In genomic region chr14:61296151-61296550, GRCh38 we compare ENCODE assay signal across 19 cellular contexts. TPM values are rescaled to one million over a fixed set of nuclear protein-coding genes. Genes with fewer than 3 reads are reported as not detected.
DNase-seq lines count a peak whose midpoint lies in the region; ATAC-seq lines count a peak whose summit lies in the region.
"Had no signal": no experiment of that assay in that cellular context is flagged by ENCODE, and none has a peak within 500 bp of the region (broad histone marks: within the 10 kb centered on the region; RNA-seq: fewer than 3 reads in every experiment).

No MANE protein-coding gene starts in this region.

- intact Hi-C loops in left colon (cut with DNase I, micrococcal nuclease) = no loop called here

- H3K27me3 Mint-ChIP-seq in activated naive CD4-positive, alpha-beta T cell treated with anti-CD3 and anti-CD28 coated beads, Interleukin-2, amount 50 U/mL, for 24 hours = no peaks in the 10 kb centered on the region
- H3K27me3 Mint-ChIP-seq in activated naive CD4-positive, alpha-beta T cell treated with anti-CD3 and anti-CD28 coated beads, Interleukin-2, amount 10 ng/mL, durations not matched to agents 7 days and 5 days = no peaks in the 10 kb centered on the region
- no peaks in the 10 kb centered on the region for H3K27me3 Mint-ChIP-seq in activated naive CD8-positive, alpha-beta T cell
- no peaks in the 10 kb centered on the region for H3K27me3 Mint-ChIP-seq in stimulated activated naive CD8-positive, alpha-beta T cell treated with anti-CD3 and anti-CD28 coated beads, Interleukin-15, Interleukin-2, amounts not matched to agents 100 ng/mL and 50 ng/mL, for 24 hours

- CTCF ChIA-PET in activated naive CD4-positive, alpha-beta T cell treated with anti-CD3 and anti-CD28 coated beads, Interleukin-2, amount 10 ng/mL, durations not matched to agents 7 days and 5 days (lab: Charles Lee) = interaction anchor here (0.8 to 1.7 kb wide), 10 partner anchors 9 to 549 kb away, joined by 3 to 9 read pairs (median 4); no protein-coding TSS in a partner anchor

- no peak for DNase-seq in activated naive CD4-positive, alpha-beta T cell treated with anti-CD3 and anti-CD28 coated beads, Interleukin-2, amount 10 ng/mL, durations not matched to agents 7 days and 5 days
- DNase-seq in activated CD4-positive, CD25-positive, alpha-beta regulatory T cell treated with anti-CD3 and anti-CD28 coated beads, Interleukin-2, amount 50 U/mL, for 72 hours = no peak
- DNase-seq in NCI-H2029 (lab: John Stamatoyannopoulos, UW) (no peak), left colon (no peak)
- DNase-seq: activated CD4-positive, alpha-beta T cell treated with anti-CD3 and anti-CD28 coated beads for 4 hours; activated effector memory CD4-positive, alpha-beta T cell treated with anti-CD3 and anti-CD28 coated beads, Interleukin-2, amount 50 U/mL, for 16 hours; aorta; dermis blood vessel endothelial cell; glutamatergic neuron; mesendoderm; NCI-H1436 treated with DMSO at 0.1 percent for 48 hours; Right ventricle myocardium superior; stimulated activated CD4-positive, alpha-beta T cell treated with anti-CD3 and anti-CD28 coated beads, Interleukin-12 subunit alpha, Interleukin-12 subunit beta, amount 100 ng/mL, for 4 hours; stimulated activated CD4-positive, alpha-beta T cell treated with anti-CD3 and anti-CD28 coated beads, Interleukin-4, amount 100 ng/mL, for 4 hours had no signal

- no peak overlapping the region for H3K4me3 Mint-ChIP-seq in activated naive CD4-positive, alpha-beta T cell treated with anti-CD3 and anti-CD28 coated beads, Interleukin-2, amount 50 U/mL, for 24 hours
- H3K4me3 Mint-ChIP-seq in activated naive CD4-positive, alpha-beta T cell treated with anti-CD3 and anti-CD28 coated beads, Interleukin-2, amount 10 ng/mL, durations not matched to agents 7 days and 5 days = no peak overlapping the region
- peak overlapping the region; percentile 9 for H3K4me3 Mint-ChIP-seq in activated naive CD8-positive, alpha-beta T cell
- peak overlapping the region; percentile 57 for H3K4me3 Mint-ChIP-seq in stimulated activated naive CD8-positive, alpha-beta T cell treated with anti-CD3 and anti-CD28 coated beads, Interleukin-15, Interleukin-2, amounts not matched to agents 100 ng/mL and 50 ng/mL, for 24 hours

- peak overlapping the region; percentile 79 for H3K27ac ChIP-seq in KOPT-K1 (ENCODE audit: low read depth, low read length, poor library complexity, severe bottlenecking)

- H3K4me1 Mint-ChIP-seq in activated naive CD4-positive, alpha-beta T cell treated with anti-CD3 and anti-CD28 coated beads, Interleukin-2, amount 50 U/mL, for 24 hours = peaks cover 55% of the 10 kb centered on the region
- peaks cover 49% of the 10 kb centered on the region for H3K4me1 Mint-ChIP-seq in activated naive CD4-positive, alpha-beta T cell treated with anti-CD3 and anti-CD28 coated beads, Interleukin-2, amount 10 ng/mL, durations not matched to agents 7 days and 5 days
- H3K4me1 Mint-ChIP-seq in activated naive CD8-positive, alpha-beta T cell (ENCODE audit: low read depth) = peaks cover 56% of the 10 kb centered on the region
- peaks cover 55% of the 10 kb centered on the region for H3K4me1 Mint-ChIP-seq in stimulated activated naive CD8-positive, alpha-beta T cell treated with anti-CD3 and anti-CD28 coated beads, Interleukin-15, Interleukin-2, amounts not matched to agents 100 ng/mL and 50 ng/mL, for 24 hours (ENCODE audit: low read depth)

- no peak for ATAC-seq in left colon

- H3K36me3 ChIP-seq in KOPT-K1 (ENCODE audit: insufficient read depth, low read length) = no peaks in the 10 kb centered on the region
- H3K36me3 ChIP-seq: HAP-1 had no signal

- peak overlapping the region; percentile 47 for H3K27ac Mint-ChIP-seq in activated naive CD4-positive, alpha-beta T cell treated with anti-CD3 and anti-CD28 coated beads, Interleukin-2, amount 50 U/mL, for 24 hours
- H3K27ac Mint-ChIP-seq in activated naive CD4-positive, alpha-beta T cell treated with anti-CD3 and anti-CD28 coated beads, Interleukin-2, amount 10 ng/mL, durations not matched to agents 7 days and 5 days = no peak overlapping the region
- peak overlapping the region; percentile 71 for H3K27ac Mint-ChIP-seq in activated naive CD8-positive, alpha-beta T cell
- peak overlapping the region; percentile 76 for H3K27ac Mint-ChIP-seq in stimulated activated naive CD8-positive, alpha-beta T cell treated with anti-CD3 and anti-CD28 coated beads, Interleukin-15, Interleukin-2, amounts not matched to agents 100 ng/mL and 50 ng/mL, for 24 hours

- H3K9me3 Mint-ChIP-seq in activated naive CD4-positive, alpha-beta T cell treated with anti-CD3 and anti-CD28 coated beads, Interleukin-2, amount 50 U/mL, for 24 hours = no peaks in the 10 kb centered on the region
- H3K9me3 Mint-ChIP-seq in activated naive CD4-positive, alpha-beta T cell treated with anti-CD3 and anti-CD28 coated beads, Interleukin-2, amount 10 ng/mL, durations not matched to agents 7 days and 5 days = no peaks in the 10 kb centered on the region
- no peaks in the 10 kb centered on the region for H3K9me3 Mint-ChIP-seq in activated naive CD8-positive, alpha-beta T cell (ENCODE audit: low read depth)
- no peaks in the 10 kb centered on the region for H3K9me3 Mint-ChIP-seq in stimulated activated naive CD8-positive, alpha-beta T cell treated with anti-CD3 and anti-CD28 coated beads, Interleukin-15, Interleukin-2, amounts not matched to agents 100 ng/mL and 50 ng/mL, for 24 hours

- H3K36me3 Mint-ChIP-seq in activated naive CD4-positive, alpha-beta T cell treated with anti-CD3 and anti-CD28 coated beads, Interleukin-2, amount 50 U/mL, for 24 hours = peaks cover 5% of the 10 kb centered on the region
- H3K36me3 Mint-ChIP-seq in activated naive CD4-positive, alpha-beta T cell treated with anti-CD3 and anti-CD28 coated beads, Interleukin-2, amount 10 ng/mL, durations not matched to agents 7 days and 5 days = peaks cover 19% of the 10 kb centered on the region
- peaks cover 2% of the 10 kb centered on the region for H3K36me3 Mint-ChIP-seq in activated naive CD8-positive, alpha-beta T cell
- H3K36me3 Mint-ChIP-seq in stimulated activated naive CD8-positive, alpha-beta T cell treated with anti-CD3 and anti-CD28 coated beads, Interleukin-15, Interleukin-2, amounts not matched to agents 100 ng/mL and 50 ng/mL, for 24 hours (ENCODE audit: low read depth) = no peaks in the 10 kb centered on the region

- no peaks in the 10 kb centered on the region for H3K9me3 ChIP-seq in KOPT-K1 (ENCODE audit: insufficient read depth, low read length, poor library complexity, severe bottlenecking)
- H3K9me3 ChIP-seq: HAP-1 had no signal

RNA-seq across cellular contexts. Expression of gene TMEM30B, which starts 15.0 kb away (rescaled TPM):
- 10 to 100 TPM; 68.5 to 69.0 TPM for total RNA-seq in left colon

RNA-seq across cellular contexts. Expression of gene PRKCH, which starts 25.2 kb away (rescaled TPM):
- 10 to 100 TPM; 11.7 to 11.9 TPM for total RNA-seq in left colon

Comparison
In these comparisons a context has a peak if more than half of its experiments do, and no peak if none do; other contexts are left out.
1. H3K4me3 Mint-ChIP-seq: peak in activated naive CD8-positive, alpha-beta T cell (single experiment) and stimulated activated naive CD8-positive, alpha-beta T cell treated with anti-CD3 and anti-CD28 coated beads, Interleukin-15, Interleukin-2, amounts not matched to agents 100 ng/mL and 50 ng/mL, for 24 hours (single experiment); none in activated naive CD4-positive, alpha-beta T cell treated with anti-CD3 and anti-CD28 coated beads, Interleukin-2, amount 50 U/mL, for 24 hours (single experiment) and activated naive CD4-positive, alpha-beta T cell treated with anti-CD3 and anti-CD28 coated beads, Interleukin-2, amount 10 ng/mL, durations not matched to agents 7 days and 5 days (single experiment).